In the genomic region with DNA sequence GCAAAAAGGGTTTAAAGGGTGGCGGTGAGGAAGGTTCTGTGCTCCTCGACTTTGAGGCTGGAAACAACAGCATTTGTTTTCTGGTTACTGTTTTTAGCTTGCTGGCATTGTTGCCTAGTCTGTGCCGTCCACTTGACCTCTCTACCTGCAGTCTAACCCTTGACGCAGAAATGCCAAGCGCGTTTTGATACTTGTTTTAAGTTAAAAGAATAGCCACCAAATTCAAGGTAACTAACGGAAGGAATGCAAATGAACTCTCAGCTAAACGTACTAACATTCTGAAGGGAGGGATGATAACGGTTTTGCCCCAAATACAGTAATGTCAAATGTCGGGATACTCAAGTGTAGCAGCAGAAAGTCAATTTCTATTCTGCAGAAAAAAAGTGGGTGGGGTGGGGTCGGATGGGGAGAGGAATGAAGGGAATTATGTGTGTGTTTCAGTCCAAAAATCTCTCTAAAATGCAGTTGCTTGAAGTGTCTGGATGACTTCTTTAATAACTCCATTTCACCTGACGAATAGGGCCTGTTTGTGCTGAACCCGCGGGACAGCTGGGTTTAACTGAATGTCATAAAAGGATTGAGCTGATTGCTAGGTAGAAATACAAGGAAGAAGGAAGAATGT, we compare ENCODE assay signal across 19 cellular contexts. TPM values are rescaled to one million over a fixed set of nuclear protein-coding genes. Genes with fewer than 3 reads are reported as not detected.
"Had no signal": no experiment of that assay in that cellular context is flagged by ENCODE, and none has a peak within 500 bp of the region (broad histone marks: within the 10 kb centered on the region; RNA-seq: fewer than 3 reads in every experiment).

No MANE protein-coding gene starts in this region.

- H3K4me1 ChIP-seq: parathyroid adenoma had no signal

- H3K4me3 ChIP-seq: body of pancreas, coronary artery, left lung, skin epidermis had no signal

- H3K79me2 ChIP-seq: parathyroid adenoma had no signal

- H3K9me3 ChIP-seq: body of pancreas, left lung had no signal

- H3K27ac ChIP-seq: body of pancreas, coronary artery, left lung, parathyroid adenoma, skin epidermis had no signal

- H3K9ac ChIP-seq: parathyroid adenoma had no signal

- H2AFZ ChIP-seq: parathyroid adenoma had no signal

- H3K9me3 Mint-ChIP-seq: memory B cell had no signal

- H3K27ac Mint-ChIP-seq: activated CD8-positive, alpha-beta T cell treated with anti-CD3 and anti-CD28 coated beads, Interleukin-2, amount 10 ng/mL, durations not matched to agents 7 days and 5 days; activated T-helper 2 cell treated with anti-CD3 and anti-CD28 coated beads, Interferon-gamma antibody, Interleukin-2, Interleukin-4, amounts not matched to agents 10 μg/mL and 5 μg/mL and 100 μg/mL, durations not matched to agents 14 hours and 24 hours and 36 hours; memory B cell had no signal

- ATAC-seq: activated CD8-positive, alpha-beta T cell treated with anti-CD3 and anti-CD28 coated beads, Interleukin-2, amount 10 ng/mL, durations not matched to agents 7 days and 5 days; body of pancreas; left lung had no signal

- DNase-seq: activated CD4-positive, alpha-beta T cell treated with anti-CD3 and anti-CD28 coated beads for 1 hour; activated CD8-positive, alpha-beta T cell treated with anti-CD3 and anti-CD28 coated beads, Interleukin-2, amount 10 ng/mL, durations not matched to agents 7 days and 5 days; activated naive CD4-positive, alpha-beta T cell treated with anti-CD3 and anti-CD28 coated beads, Interleukin-2, amount 50 U/mL, for 16 hours; amniotic stem cell; body of pancreas; central memory CD4-positive, alpha-beta T cell; effector CD8-positive, alpha-beta T cell; head of caudate nucleus; stimulated activated CD4-positive, alpha-beta T cell treated with anti-CD3 and anti-CD28 coated beads, Interleukin-4, amount 100 ng/mL, for 4 hours; SW 1271 had no signal

- H3K36me3 ChIP-seq: left lung had no signal

- H3K4me3 Mint-ChIP-seq: activated CD8-positive, alpha-beta T cell treated with anti-CD3 and anti-CD28 coated beads, Interleukin-2, amount 10 ng/mL, durations not matched to agents 7 days and 5 days; memory B cell had no signal

- FAIRE-seq: islet of Langerhans, urothelium cell line had no signal

RNA-seq across cellular contexts. Expression of gene NKX6-1, which starts 3.4 kb away (rescaled TPM):
- total RNA-seq: activated CD8-positive, alpha-beta T cell treated with anti-CD3 and anti-CD28 coated beads, Interleukin-2, amount 10 ng/mL, durations not matched to agents 7 days and 5 days; activated T-helper 2 cell treated with anti-CD3 and anti-CD28 coated beads, Interferon-gamma antibody, Interleukin-2, Interleukin-4, amounts not matched to agents 10 μg/mL and 5 μg/mL and 100 μg/mL, durations not matched to agents 14 hours and 24 hours and 36 hours; epithelial cell of proximal tubule; left lung had no signal
